22 cellular contexts compared by ENCODE assay signal in genomic region chr9:78122631-78123030, GRCh38.
A peak's percentile ranks its signal among the peaks of the same experiment; 100 is the strongest.
DNase-seq lines count a peak whose midpoint lies in the region; ATAC-seq and TF ChIP-seq lines count a peak whose summit lies in the region.
"Had no signal": no experiment of that assay in that cellular context is flagged by ENCODE, and none has a peak within 500 bp of the region (broad histone marks: within the 10 kb centered on the region; RNA-seq: fewer than 3 reads in every experiment).

No MANE protein-coding gene starts in this region.

- no peak overlapping the region for H2BK120ac ChIP-seq in trophoblast cell (ENCODE audit: insufficient read depth, low read length, poor library complexity)

- no peaks in the 10 kb centered on the region for H3K36me3 ChIP-seq in trophoblast cell (ENCODE audit: control insufficient read depth in 1 of 2, insufficient read depth in 2 of 2, low read length in 2 of 2)
- H3K36me3 ChIP-seq: colonic mucosa, pancreas, sigmoid colon, suprapubic skin, uterus had no signal

- no peak overlapping the region for H3K23ac ChIP-seq in trophoblast cell (ENCODE audit: low read length)

- H3K4me2 ChIP-seq in trophoblast cell (ENCODE audit: low read length), result no peak overlapping the region

- H2BK5ac ChIP-seq in trophoblast cell (ENCODE audit: low read depth, low read length, poor library complexity), result no peak overlapping the region

- TF ChIP-seq POLR2A in GM18505 (IDR thresholded peaks at IDR 0.05; ENCODE audit: borderline replicate concordance, extremely low read depth, insufficient read depth, insufficient read length), result no peak

- H3K14ac ChIP-seq in trophoblast cell (ENCODE audit: low read length), result no peak overlapping the region

- no peak overlapping the region for H4K12ac ChIP-seq in trophoblast cell (ENCODE audit: low read depth, low read length)

- H3K9me3 ChIP-seq in trophoblast cell (ENCODE audit: insufficient read depth, low read depth, low read length), result no peaks in the 10 kb centered on the region
- H3K9me3 ChIP-seq: body of pancreas, colonic mucosa, pancreas, suprapubic skin, uterus had no signal

- H4K91ac ChIP-seq in trophoblast cell (ENCODE audit: low read depth, low read length), result no peak overlapping the region

- no peaks in the 10 kb centered on the region for H3K79me1 ChIP-seq in trophoblast cell (ENCODE audit: low read length)

- no peak overlapping the region for H2BK12ac ChIP-seq in trophoblast cell (ENCODE audit: low read length)

- H4K8ac ChIP-seq in trophoblast cell (ENCODE audit: low read depth, low read length), result no peak overlapping the region

- no peak overlapping the region for H3K27ac ChIP-seq in trophoblast cell (ENCODE audit: low read depth, low read length)
- H3K27ac ChIP-seq: body of pancreas, colonic mucosa, pancreas, sigmoid colon, suprapubic skin, uterus had no signal

- intact Hi-C loops in posterior vena cava (cut with DNase I), result no loop called here

- no peak overlapping the region for H3K4ac ChIP-seq in trophoblast cell (ENCODE audit: low read depth, low read length)

- ATAC-seq in GM18505 (IDR thresholded peaks at IDR 0.05; ENCODE audit: unreplicated experiment), result no peak
- ATAC-seq: body of pancreas, left lobe of liver, pancreas had no signal

- no peaks in the 10 kb centered on the region for H3K4me1 ChIP-seq in trophoblast cell (ENCODE audit: control insufficient read depth in 1 of 2, insufficient read depth in 2 of 2, low read length in 2 of 2)
- H3K4me1 ChIP-seq: body of pancreas, pancreas, sigmoid colon, suprapubic skin, uterus had no signal

- no peak overlapping the region for H3K9ac ChIP-seq in trophoblast cell (ENCODE audit: low read length)

- H2AFZ ChIP-seq in trophoblast cell (ENCODE audit: insufficient read depth, low read length, poor library complexity), result no peak overlapping the region

- DNase-seq in ELR (ENCODE audit: low read depth) (peak; percentile 57), NCI-H226 (peak; percentile 31), choroid plexus epithelial cell (ENCODE audit: low read depth) (peak; percentile 31), trophoblast cell (peak; percentile 46 to 68), mucosa of gallbladder (ENCODE audit: low spot score) (no peak), posterior vena cava (ENCODE audit: low spot score) (no peak)
- DNase-seq: activated CD4-positive, alpha-beta T cell treated with anti-CD3 and anti-CD28 coated beads, Interleukin-2, amount 50 U/mL, for 48 hours; activated CD4-positive, CD25-positive, alpha-beta regulatory T cell; activated CD8-positive, alpha-beta memory T cell treated with anti-CD3 and anti-CD28 coated beads, Interleukin-2, amount 50 U/mL, for 48 hours; activated naive CD8-positive, alpha-beta T cell treated with anti-CD3 and anti-CD28 coated beads, Interleukin-2, amount 10 ng/mL, durations not matched to agents 7 days and 5 days; body of pancreas; CD4-positive, CD25-positive, alpha-beta regulatory T cell; colonic mucosa; GOT3; NCI-H146; NCI-H524 treated with DMSO at 0.1 percent for 48 hours; pancreas; sigmoid colon; uterus had no signal

- WGBS in trophoblast cell (ENCODE audit: extremely low coverage, insufficient coverage, insufficient read length), result no CpG with 5 or more reads among the region's 5 CpGs

- no peak overlapping the region for H2AK5ac ChIP-seq in trophoblast cell (ENCODE audit: low read length)

- TF ChIP-seq CTCF in choroid plexus epithelial cell (conservative IDR thresholded peaks at IDR 0.05; ENCODE audit: low read depth, low read length), result no peak

- H3K4me3 ChIP-seq in choroid plexus epithelial cell (ENCODE audit: low read depth, low read length) (no peak overlapping the region), trophoblast cell (ENCODE audit: low read depth, low read length) (no peak overlapping the region)
- H3K4me3 ChIP-seq: body of pancreas, colonic mucosa, pancreas, sigmoid colon, suprapubic skin, uterus had no signal

- no peaks in the 10 kb centered on the region for H3K27me3 ChIP-seq in trophoblast cell (ENCODE audit: insufficient read depth, low read length)
- H3K27me3 ChIP-seq: body of pancreas, colonic mucosa, pancreas, sigmoid colon, uterus had no signal

- H3K79me2 ChIP-seq in trophoblast cell (ENCODE audit: control insufficient read depth, insufficient read depth, low read length, poor library complexity), result no peaks in the 10 kb centered on the region

- H3K18ac ChIP-seq in trophoblast cell (ENCODE audit: low read length), result no peak overlapping the region

Comparison
In these comparisons a context has a peak if more than half of its experiments do, and no peak if none do; other contexts are left out.
1. DNase-seq: peak in ELR (single experiment), NCI-H226 (single experiment), choroid plexus epithelial cell (single experiment) and trophoblast cell (2 of 2); none in mucosa of gallbladder (single experiment) and posterior vena cava (single experiment).